Comparison of ENCODE assay signal across 1 cellular context in the genomic region with DNA sequence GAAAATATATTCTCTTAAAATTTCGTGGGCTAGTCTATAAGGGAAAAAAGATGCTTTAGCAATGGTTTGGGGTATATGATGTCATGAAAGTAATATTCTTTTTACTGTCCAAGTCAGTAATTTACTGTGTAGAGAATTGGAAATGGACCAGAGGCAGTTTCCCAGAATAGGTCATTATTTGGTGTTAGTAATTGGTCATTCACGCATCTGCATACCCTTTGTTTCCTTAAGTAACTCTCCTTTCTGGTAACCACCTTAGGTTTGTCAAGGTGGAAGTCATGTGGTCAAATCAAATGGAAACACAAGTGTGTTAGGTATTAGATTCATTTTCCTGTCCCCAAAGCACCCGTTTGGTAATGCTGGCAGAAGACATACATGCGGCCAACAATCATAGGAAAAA.
TF ChIP-seq lines count a peak whose summit lies in the region.

No MANE protein-coding gene starts in this region.

TF ChIP-seq in GM12878, 131 proteins besides CTCF, POLR2A, EP300 and RAD21:
- TF ChIP-seq, protein P1, sequence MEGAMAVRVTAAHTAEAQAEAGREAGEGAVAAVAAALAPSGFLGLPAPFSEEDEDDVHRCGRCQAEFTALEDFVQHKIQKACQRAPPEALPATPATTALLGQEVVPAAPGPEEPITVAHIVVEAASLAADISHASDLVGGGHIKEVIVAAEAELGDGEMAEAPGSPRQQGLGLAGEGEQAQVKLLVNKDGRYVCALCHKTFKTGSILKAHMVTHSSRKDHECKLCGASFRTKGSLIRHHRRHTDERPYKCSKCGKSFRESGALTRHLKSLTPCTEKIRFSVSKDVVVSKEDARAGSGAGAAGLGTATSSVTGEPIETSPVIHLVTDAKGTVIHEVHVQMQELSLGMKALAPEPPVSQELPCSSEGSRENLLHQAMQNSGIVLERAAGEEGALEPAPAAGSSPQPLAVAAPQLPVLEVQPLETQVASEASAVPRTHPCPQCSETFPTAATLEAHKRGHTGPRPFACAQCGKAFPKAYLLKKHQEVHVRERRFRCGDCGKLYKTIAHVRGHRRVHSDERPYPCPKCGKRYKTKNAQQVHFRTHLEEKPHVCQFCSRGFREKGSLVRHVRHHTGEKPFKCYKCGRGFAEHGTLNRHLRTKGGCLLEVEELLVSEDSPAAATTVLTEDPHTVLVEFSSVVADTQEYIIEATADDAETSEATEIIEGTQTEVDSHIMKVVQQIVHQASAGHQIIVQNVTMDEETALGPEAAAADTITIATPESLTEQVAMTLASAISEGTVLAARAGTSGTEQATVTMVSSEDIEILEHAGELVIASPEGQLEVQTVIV (IDR thresholded peaks at IDR 0.05; ENCODE audit: borderline replicate concordance, partially characterized antibody): no peak
- TF ChIP-seq KLF5 (IDR thresholded peaks at IDR 0.05; ENCODE audit: partially characterized antibody): no peak
- TF ChIP-seq POU2F2 (IDR thresholded peaks at IDR 0.05; ENCODE audit: borderline replicate concordance, low read depth, low read length): no peak
- TF ChIP-seq CHD2 (IDR thresholded peaks at IDR 0.05; ENCODE audit: borderline replicate concordance, low read depth, low read length): no peak
